Comparison of ENCODE assay signal across 25 cellular contexts in the genomic region with DNA sequence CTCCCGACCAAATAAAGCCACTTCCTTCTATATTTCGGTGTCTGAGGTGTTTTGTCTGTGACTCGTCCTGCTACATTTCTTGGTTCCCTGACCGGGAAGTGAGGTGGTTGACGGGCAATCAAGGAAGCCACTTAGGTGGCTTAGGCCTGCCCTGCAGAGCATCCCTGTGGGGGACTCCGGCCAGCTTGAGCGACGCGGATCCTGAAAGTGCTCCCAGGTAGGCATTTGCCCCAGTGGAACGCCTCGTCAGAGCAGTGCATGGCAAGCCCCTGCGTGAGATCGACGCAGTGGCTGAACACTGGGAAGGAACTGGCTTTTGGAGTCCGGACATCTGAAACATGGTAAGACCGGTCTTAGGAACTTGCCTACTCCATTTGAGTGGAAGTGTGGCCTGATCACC.
"Had no signal": no experiment of that assay in that cellular context is flagged by ENCODE, and none has a peak within 500 bp of the region (broad histone marks: within the 10 kb centered on the region; RNA-seq: fewer than 3 reads in every experiment).

No MANE protein-coding gene starts in this region.

- H3K4me1 ChIP-seq: adrenal gland, breast epithelium, SJSA1 had no signal

- H3K27me3 ChIP-seq: adrenal gland, breast epithelium, SJSA1 had no signal

- H3K27me3 Mint-ChIP-seq: activated naive CD8-positive, alpha-beta T cell treated with anti-CD3 and anti-CD28 coated beads, Interleukin-2, amount 10 ng/mL, durations not matched to agents 7 days and 5 days had no signal

- DNase-seq: activated CD4-positive, alpha-beta T cell treated with anti-CD3 and anti-CD28 coated beads for 4 hours; activated CD8-positive, alpha-beta memory T cell treated with anti-CD3 and anti-CD28 coated beads, Interleukin-2, amount 50 U/mL, for 48 hours; activated CD8-positive, alpha-beta T cell treated with anti-CD3 and anti-CD28 coated beads, Interleukin-2, amount 10 ng/mL, durations not matched to agents 7 days and 5 days; activated naive CD4-positive, alpha-beta T cell treated with anti-CD3 and anti-CD28 coated beads, Interleukin-2, amount 50 U/mL, for 16 hours; activated naive CD8-positive, alpha-beta T cell treated with anti-CD3 and anti-CD28 coated beads, Interleukin-2, amount 10 ng/mL, durations not matched to agents 7 days and 5 days; activated T-cell treated with anti-CD3 and anti-CD28 coated beads, Interleukin-2, amount 50 U/mL, for 1 hour; adrenal gland; anterior cingulate cortex; caudate nucleus; NCI-H1105; NCI-H1436; NCI-H1694 treated with DMSO at 0.1 percent for 48 hours; NCI-H2029 treated with DMSO at 0.1 percent for 48 hours; NCI-H345; NCI-H510A; NCI-H526 treated with DMSO at 0.1 percent for 48 hours; NK-92 treated with Interleukin-12 subunit alpha and Interleukin-12 subunit beta, amount 100 ng/mL, for 24 hours; SHP77; SW 1271 had no signal

- H3K27ac ChIP-seq: adrenal gland, breast epithelium, SJSA1 had no signal

- H3K27ac Mint-ChIP-seq: activated CD8-positive, alpha-beta T cell treated with anti-CD3 and anti-CD28 coated beads, Interleukin-2, amount 10 ng/mL, durations not matched to agents 7 days and 5 days; activated naive CD8-positive, alpha-beta T cell treated with anti-CD3 and anti-CD28 coated beads, Interleukin-2, amount 10 ng/mL, durations not matched to agents 7 days and 5 days; T-helper 2 cell treated with Interferon-gamma antibody and Interleukin-4, amounts not matched to agents 5 μg/mL and 100 μg/mL, for 36 hours had no signal

- H3K4me3 ChIP-seq: adrenal gland, breast epithelium, SJSA1 had no signal

- H3K36me3 Mint-ChIP-seq: activated naive CD8-positive, alpha-beta T cell treated with anti-CD3 and anti-CD28 coated beads, Interleukin-2, amount 10 ng/mL, durations not matched to agents 7 days and 5 days had no signal

- H3K36me3 ChIP-seq: adrenal gland, breast epithelium, SJSA1 had no signal

- ATAC-seq: activated CD4-positive, CD25-positive, alpha-beta regulatory T cell treated with anti-CD3 and anti-CD28 coated beads, Interleukin-2, amount 50 U/mL, for 24 hours; activated CD8-positive, alpha-beta T cell treated with anti-CD3 and anti-CD28 coated beads, Interleukin-2, amount 10 ng/mL, durations not matched to agents 7 days and 5 days; SK-N-SH treated with all-trans-retinoic acid at 6 μM for 48 hours had no signal

- H3K4me3 Mint-ChIP-seq: activated CD8-positive, alpha-beta T cell treated with anti-CD3 and anti-CD28 coated beads, Interleukin-2, amount 10 ng/mL, durations not matched to agents 7 days and 5 days; activated naive CD8-positive, alpha-beta T cell treated with anti-CD3 and anti-CD28 coated beads, Interleukin-2, amount 10 ng/mL, durations not matched to agents 7 days and 5 days; T-helper 2 cell treated with Interferon-gamma antibody and Interleukin-4, amounts not matched to agents 5 μg/mL and 100 μg/mL, for 36 hours had no signal

- H3K9me3 ChIP-seq: adrenal gland had no signal

- FAIRE-seq: RCC 7860 had no signal

- H3K4me1 Mint-ChIP-seq: activated naive CD8-positive, alpha-beta T cell treated with anti-CD3 and anti-CD28 coated beads, Interleukin-2, amount 10 ng/mL, durations not matched to agents 7 days and 5 days had no signal
